Comparison of ENCODE assay signal across 16 cellular contexts in the genomic region with DNA sequence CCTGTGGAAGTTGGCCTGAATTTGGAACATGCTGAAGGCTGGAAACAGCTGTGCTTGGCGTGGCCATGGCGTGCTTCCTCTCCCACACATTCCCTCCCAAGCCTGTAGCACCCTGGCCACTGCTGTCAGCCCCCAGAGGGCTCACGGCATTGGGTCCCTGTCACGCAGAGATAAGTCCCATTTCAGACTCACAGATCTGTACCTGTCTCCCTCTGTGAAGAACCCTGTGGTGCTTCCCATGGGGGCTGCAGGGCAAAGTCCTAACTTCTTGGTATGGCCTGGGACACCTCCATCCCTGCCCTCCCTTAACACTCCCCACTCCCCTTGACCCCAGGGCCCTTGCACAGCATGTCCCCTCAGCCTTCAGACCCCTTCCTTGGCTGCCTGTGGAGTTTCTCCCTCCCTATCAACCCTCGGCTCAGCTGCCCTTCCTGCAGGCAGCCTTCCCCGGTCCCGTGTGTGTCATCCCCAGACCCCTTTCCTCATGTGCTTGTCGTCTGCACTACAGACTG. TPM values are rescaled to one million over a fixed set of nuclear protein-coding genes. Genes with fewer than 3 reads are reported as not detected.
DNase-seq lines count a peak whose midpoint lies in the region; ATAC-seq and TF ChIP-seq lines count a peak whose summit lies in the region.
"Had no signal": no experiment of that assay in that cellular context is flagged by ENCODE, and none has a peak within 500 bp of the region (broad histone marks: within the 10 kb centered on the region; RNA-seq: fewer than 3 reads in every experiment).

No MANE protein-coding gene starts in this region.

- peaks cover 7% of the 10 kb centered on the region for H3K4me1 ChIP-seq in colonic mucosa
- H3K4me1 ChIP-seq in aorta (ENCODE audit: control insufficient read depth in 1 of 2, insufficient read depth in 2 of 2, low read length in 2 of 2) = peaks cover 0 to 2% of the 10 kb centered on the region in 2 donors

- intact Hi-C loops in colonic mucosa (cut with DNase I) = no loop called here
- intact Hi-C loops in cardiac septum (cut with DNase I) = no loop called here
- intact Hi-C loops in posterior vena cava (cut with DNase I) = no loop called here
- intact Hi-C loops in aorta (cut with DNase I) = loop anchor here in 1 of 2 donors (5.0 kb wide), 1 partner anchor 41 kb away; no protein-coding TSS in a partner anchor
- intact Hi-C loops in left colon (cut with DNase I, micrococcal nuclease) = no loop called here

- TF ChIP-seq CTCF in colonic mucosa (IDR thresholded peaks at IDR 0.05) = no peak
- no peak for TF ChIP-seq CTCF in omental fat pad (IDR thresholded peaks at IDR 0.05)

- H3K36me3 ChIP-seq in colonic mucosa = no peaks in the 10 kb centered on the region
- no peaks in the 10 kb centered on the region for H3K36me3 ChIP-seq in aorta (ENCODE audit: control insufficient read depth in 1 of 2, insufficient read depth in 2 of 2, low read length in 1 of 2)

- 80 to 88% methylated on average over 8 of the region's 8 CpGs for WGBS in aorta, 2 donors

- no peak for ATAC-seq in aorta (ENCODE audit: low FRiP score)
- no peak for ATAC-seq in left colon
- ATAC-seq in omental fat pad (ENCODE audit: low FRiP score) = no peak
- ATAC-seq: foreskin keratinocyte had no signal

- no peak for DNase-seq in colonic mucosa
- DNase-seq in cardiac septum (ENCODE audit: low spot score) = peak; percentile 75
- DNase-seq in posterior vena cava (ENCODE audit: low spot score) = peak; percentile 71
- DNase-seq in aorta = peak; percentile 36 to 56
- DNase-seq in NCI-H1417 (lab: John Stamatoyannopoulos, UW) = no peak
- DNase-seq in left colon = no peak
- no peak for DNase-seq in omental fat pad (ENCODE audit: low spot score)
- DNase-seq: activated CD4-positive, CD25-positive, alpha-beta regulatory T cell; activated naive CD8-positive, alpha-beta T cell treated with anti-CD3 and anti-CD28 coated beads, Interleukin-2, amount 10 ng/mL, durations not matched to agents 7 days and 5 days; AML-193; Calu3; foreskin keratinocyte; MM.1S; NCI-H1930; SHP77; substantia nigra had no signal

- H3K27me3 ChIP-seq in colonic mucosa (no peaks in the 10 kb centered on the region), aorta (ENCODE audit: control insufficient read depth in 1 of 2, insufficient read depth in 2 of 2, low read length in 1 of 2) (no peaks in the 10 kb centered on the region)
- H3K27me3 ChIP-seq: foreskin keratinocyte had no signal

- H3K27ac ChIP-seq in colonic mucosa (peak overlapping the region; percentile 12), aorta (ENCODE audit: low read depth in 1 of 2, low read length in 2 of 2) (no peak overlapping the region)
- H3K27ac ChIP-seq: foreskin keratinocyte had no signal

- H3K4me3 ChIP-seq in colonic mucosa = no peak overlapping the region
- no peak overlapping the region for H3K4me3 ChIP-seq in aorta (ENCODE audit: low read length in 2 of 2)

- no peaks in the 10 kb centered on the region for H3K9me3 ChIP-seq in colonic mucosa
- no peaks in the 10 kb centered on the region for H3K9me3 ChIP-seq in aorta (ENCODE audit: control insufficient read depth, low read length)

- H3K9ac ChIP-seq in colonic mucosa (ENCODE audit: low read depth in 2 of 2, low read length in 2 of 2) = no peak overlapping the region

RNA-seq across cellular contexts. Expression of gene ABTB1, which starts 28.6 kb away (rescaled TPM):
- total RNA-seq in colonic mucosa (10 to 100 TPM; 14.9 to 22.9 TPM), cardiac septum (25.5 TPM), posterior vena cava (10 to 100 TPM; 27.7 to 28.9 TPM), aorta (10 to 100 TPM; 49.8 to 75.4 TPM), left colon (10 to 100 TPM; 15.2 to 28.6 TPM), omental fat pad (100 to 1,000 TPM in 1 of 4 donors, 10 to 100 TPM in 3; 19.5 to 114 (median 28.7) TPM)
- 100 to 1,000 TPM in 1 of 2 donors, 10 to 100 TPM in 1; 28.7 to 263 TPM for polyA plus RNA-seq in aorta

Comparison
In these comparisons a context has a peak if more than half of its experiments do, and no peak if none do; other contexts are left out.
1. DNase-seq: peak in cardiac septum (single experiment), posterior vena cava (single experiment) and aorta (2 of 2); none in colonic mucosa (single experiment), NCI-H1417 (0 of 3), left colon (0 of 2) and omental fat pad (single experiment).